ENCODE assay signal across 1 cellular context in the genomic region with DNA sequence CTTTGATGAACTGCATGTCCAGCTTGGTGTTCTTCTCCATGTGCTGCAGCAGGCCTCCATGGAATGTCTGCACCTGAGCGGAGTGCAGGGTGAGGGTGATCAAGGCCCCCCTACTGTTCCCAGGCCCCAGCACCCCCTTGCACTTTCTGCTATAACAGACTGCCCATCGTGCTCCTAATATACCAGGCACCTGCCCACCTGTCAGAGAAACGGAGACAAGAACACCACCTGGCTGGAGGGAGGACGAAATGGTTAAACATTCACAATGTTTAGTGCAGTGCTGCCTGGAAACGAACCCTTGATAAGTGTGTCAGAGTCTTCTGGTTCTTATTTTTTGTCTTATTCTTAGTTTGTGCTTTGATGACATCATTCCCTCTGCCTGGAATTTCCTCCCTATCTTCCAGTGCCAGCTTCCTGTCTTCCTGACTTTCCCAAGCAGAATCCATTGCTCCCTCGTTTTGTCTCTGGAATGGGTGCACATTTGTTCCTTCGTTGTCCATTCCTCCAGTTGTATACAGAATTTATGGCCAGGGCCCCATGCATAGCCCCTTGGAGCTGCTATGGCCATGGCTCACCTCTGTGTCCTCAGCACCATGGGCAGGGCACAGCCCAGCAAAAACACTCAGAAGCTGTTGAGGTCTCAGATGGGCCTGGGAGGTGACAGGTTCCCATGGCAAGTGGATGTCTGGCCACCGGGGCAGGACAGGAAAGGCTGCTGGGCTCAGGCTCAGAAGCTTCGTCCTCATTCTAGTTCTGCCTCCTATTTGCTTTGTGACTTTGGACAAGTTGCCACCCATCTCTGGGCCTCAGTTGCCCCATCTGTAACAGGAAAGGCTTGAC.
TF ChIP-seq lines count a peak whose summit lies in the region.

No MANE protein-coding gene starts in this region.

TF ChIP-seq in K562, 482 proteins besides CTCF, POLR2A, EP300 and RAD21:
- TF ChIP-seq, protein P1, sequence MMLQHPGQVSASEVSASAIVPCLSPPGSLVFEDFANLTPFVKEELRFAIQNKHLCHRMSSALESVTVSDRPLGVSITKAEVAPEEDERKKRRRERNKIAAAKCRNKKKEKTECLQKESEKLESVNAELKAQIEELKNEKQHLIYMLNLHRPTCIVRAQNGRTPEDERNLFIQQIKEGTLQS (IDR thresholded peaks at IDR 0.05), result peak; percentile 43
- TF ChIP-seq, protein P1 (CRISPR knock-in tag; conservative IDR thresholded peaks at IDR 0.05), result no peak
- no peak for TF ChIP-seq BHLHE40 (IDR thresholded peaks at IDR 0.05; ENCODE audit: low read length)
TF ChIP-seq in K562: peak in this region for 1.
